Comparison of ENCODE assay signal across 16 cellular contexts in genomic region chr7:105810556-105810955, GRCh38.
DNase-seq lines count a peak whose midpoint lies in the region; ATAC-seq, FAIRE-seq and TF ChIP-seq lines count a peak whose summit lies in the region.
"Had no signal": no experiment of that assay in that cellular context is flagged by ENCODE, and none has a peak within 500 bp of the region (broad histone marks: within the 10 kb centered on the region; RNA-seq: fewer than 3 reads in every experiment).

No MANE protein-coding gene starts in this region.

- WGBS in transverse colon (ENCODE audit: low coverage in 1 of 2), 2 donors, result 96 to 99% methylated on average over 8 of the region's 8 CpGs

- TF ChIP-seq POLR2A in transverse colon (IDR thresholded peaks at IDR 0.05), result no peak

- peaks cover 6% of the 10 kb centered on the region for H3K27me3 Mint-ChIP-seq in activated naive CD4-positive, alpha-beta T cell treated with anti-CD3 and anti-CD28 coated beads, Interleukin-2, amount 10 ng/mL, durations not matched to agents 7 days and 5 days
- no peaks in the 10 kb centered on the region for H3K27me3 Mint-ChIP-seq in naive thymus-derived CD8-positive, alpha-beta T cell

- intact Hi-C loops in transverse colon (cut with DNase I; ENCODE audit: low total_unique reads), result no loop called here

- no peaks in the 10 kb centered on the region for H3K27me3 ChIP-seq in transverse colon
- H3K27me3 ChIP-seq: esophagus muscularis mucosa, heart right ventricle had no signal

- peaks cover 28% of the 10 kb centered on the region for H3K36me3 Mint-ChIP-seq in activated naive CD4-positive, alpha-beta T cell treated with anti-CD3 and anti-CD28 coated beads, Interleukin-2, amount 10 ng/mL, durations not matched to agents 7 days and 5 days
- no peaks in the 10 kb centered on the region for H3K36me3 Mint-ChIP-seq in naive thymus-derived CD8-positive, alpha-beta T cell

- peak overlapping the region in 3 of 4 donors; percentile 51 to 62 (median 55) for H3K27ac ChIP-seq in transverse colon
- H3K27ac ChIP-seq: esophagus muscularis mucosa, heart right ventricle, psoas muscle, SK-N-MC had no signal

- POLR2A ChIA-PET in naive thymus-derived CD8-positive, alpha-beta T cell (lab: Charles Lee), result no interaction called here

- no peak for TF ChIP-seq CTCF in transverse colon (IDR thresholded peaks at IDR 0.05)

- peaks cover 0 to 36% (median 17%) of the 10 kb centered on the region in 4 donors for H3K4me1 ChIP-seq in transverse colon
- H3K4me1 ChIP-seq: psoas muscle had no signal

- in situ Hi-C loops in transverse colon (cut with MboI; ENCODE audit: low pct_ligation_motif_present in 1 of 4, low pct_unique_long_range_greater_than_20kb in 1 of 4, low sequenced_read_pairs in 3 of 4), result no loop called here

- CTCF ChIA-PET in activated naive CD4-positive, alpha-beta T cell treated with anti-CD3 and anti-CD28 coated beads, Interleukin-2, amount 10 ng/mL, durations not matched to agents 7 days and 5 days (lab: Charles Lee), result interaction anchor here (0.6 to 1.0 kb wide), 2 partner anchors 65 to 344 kb away, joined by 3 read pairs; no protein-coding TSS in a partner anchor

- H3K4me3 ChIP-seq in transverse colon, result no peak overlapping the region
- H3K4me3 ChIP-seq: esophagus muscularis mucosa, heart right ventricle, psoas muscle, SK-N-MC had no signal

- no peak for ATAC-seq in naive thymus-derived CD8-positive, alpha-beta T cell
- ATAC-seq: heart right ventricle, psoas muscle had no signal

- peak overlapping the region; percentile 13 for H3K27ac Mint-ChIP-seq in activated naive CD4-positive, alpha-beta T cell treated with anti-CD3 and anti-CD28 coated beads, Interleukin-2, amount 10 ng/mL, durations not matched to agents 7 days and 5 days
- H3K27ac Mint-ChIP-seq in naive thymus-derived CD8-positive, alpha-beta T cell, result peak overlapping the region in 6 of 10 donors; percentile 20 to 79 (median 66)

- H3K9me3 ChIP-seq in transverse colon, result no peaks in the 10 kb centered on the region
- H3K9me3 ChIP-seq: esophagus muscularis mucosa, heart right ventricle, psoas muscle had no signal

- no peak for FAIRE-seq in RCC 7860 (lab: Jason Lieb, UNC)
- FAIRE-seq: keratinocyte had no signal

- no peak overlapping the region for H3K4me3 Mint-ChIP-seq in activated naive CD4-positive, alpha-beta T cell treated with anti-CD3 and anti-CD28 coated beads, Interleukin-2, amount 10 ng/mL, durations not matched to agents 7 days and 5 days
- H3K4me3 Mint-ChIP-seq in naive thymus-derived CD8-positive, alpha-beta T cell, result peak overlapping the region in 1 of 10 donors; percentile 17

- H3K4me1 Mint-ChIP-seq in activated naive CD4-positive, alpha-beta T cell treated with anti-CD3 and anti-CD28 coated beads, Interleukin-2, amount 10 ng/mL, durations not matched to agents 7 days and 5 days, result peaks cover 58% of the 10 kb centered on the region
- H3K4me1 Mint-ChIP-seq in naive thymus-derived CD8-positive, alpha-beta T cell, result peaks cover 33 to 60% (median 44%) of the 10 kb centered on the region in 4 donors

- H3K9me3 Mint-ChIP-seq in activated naive CD4-positive, alpha-beta T cell treated with anti-CD3 and anti-CD28 coated beads, Interleukin-2, amount 10 ng/mL, durations not matched to agents 7 days and 5 days, result peaks cover 4% of the 10 kb centered on the region
- no peaks in the 10 kb centered on the region for H3K9me3 Mint-ChIP-seq in naive thymus-derived CD8-positive, alpha-beta T cell

- TF ChIP-seq EP300 in transverse colon (IDR thresholded peaks at IDR 0.05; ENCODE audit: low read depth), result no peak

- peak; percentile 25 for DNase-seq in activated naive CD4-positive, alpha-beta T cell treated with Interleukin-2 at 50 U/mL for 16 hours
- no peak for DNase-seq in activated naive CD4-positive, alpha-beta T cell (lab: John Stamatoyannopoulos, UW)
- no peak for DNase-seq in activated naive CD4-positive, alpha-beta T cell treated with anti-CD3 and anti-CD28 coated beads, Interleukin-2, amount 10 ng/mL, durations not matched to agents 7 days and 5 days
- no peak for DNase-seq in naive thymus-derived CD8-positive, alpha-beta T cell
- DNase-seq in transverse colon, result no peak
- no peak for DNase-seq in retina
- DNase-seq in iPS-NIHi11 (ENCODE audit: low spot score), result no peak
- DNase-seq in RCC 7860 (ENCODE audit: low spot score), result no peak
- DNase-seq: activated CD8-positive, alpha-beta memory T cell treated with anti-CD3 and anti-CD28 coated beads for 24 hours; heart right ventricle; NCI-H1105 treated with DMSO at 0.1 percent for 48 hours; NCI-H748 treated with DMSO at 0.1 percent for 48 hours; psoas muscle had no signal

- no peaks in the 10 kb centered on the region for H3K36me3 ChIP-seq in transverse colon
- H3K36me3 ChIP-seq: esophagus muscularis mucosa, heart right ventricle had no signal
